11 cellular contexts compared by ENCODE assay signal in genomic region chr16:61306204-61306603, GRCh38.
"Had no signal": no experiment of that assay in that cellular context is flagged by ENCODE, and none has a peak within 500 bp of the region (broad histone marks: within the 10 kb centered on the region; RNA-seq: fewer than 3 reads in every experiment).

No MANE protein-coding gene starts in this region.

- H3K27ac ChIP-seq: GM23248 had no signal

- DNase-seq: GM23248, GOT3, H7, H9, HCEC 1CT, HFFc6 had no signal

- H3K9ac ChIP-seq: GM23248 had no signal

- H2AFZ ChIP-seq: GM23248, GM23338 had no signal

- H3K4me1 ChIP-seq: HAP-1 had no signal

- H3K36me3 ChIP-seq: HAP-1 had no signal

- H3K4me2 ChIP-seq: GM23338 had no signal

- H3K4me3 ChIP-seq: GM23248, GM23338, HAP-1 had no signal

- FAIRE-seq: H1, H54 had no signal

- H3K9me3 ChIP-seq: HAP-1 had no signal

- ATAC-seq: GM23338, HCT116 had no signal
